Comparison of ENCODE assay signal across 9 cellular contexts in genomic region chr1:12525311-12526181, GRCh38.
DNase-seq lines count a peak whose midpoint lies in the region; ATAC-seq and TF ChIP-seq lines count a peak whose summit lies in the region.
"Had no signal": no experiment of that assay in that cellular context is flagged by ENCODE, and none has a peak within 500 bp of the region (broad histone marks: within the 10 kb centered on the region; RNA-seq: fewer than 3 reads in every experiment).

No MANE protein-coding gene starts in this region.

- no peaks in the 10 kb centered on the region for H3K9me3 ChIP-seq in left lung
- H3K9me3 ChIP-seq in CD4-positive, alpha-beta memory T cell (ENCODE audit: control insufficient read depth in 1 of 2, low read length in 2 of 2): no peaks in the 10 kb centered on the region

- POLR2A ChIA-PET in CD4-positive, alpha-beta memory T cell (lab: Charles Lee; ENCODE audit: partially characterized antibody): no interaction called here

- H3K4me1 Mint-ChIP-seq in activated T-helper 2 cell treated with anti-CD3 and anti-CD28 coated beads, Interferon-gamma antibody, Interleukin-2, Interleukin-4, amounts not matched to agents 10 μg/mL and 5 μg/mL and 100 μg/mL, durations not matched to agents 14 hours and 24 hours and 36 hours (ENCODE audit: low read depth): peaks cover 26% of the 10 kb centered on the region
- H3K4me1 Mint-ChIP-seq in stimulated activated effector memory CD8-positive, alpha-beta T cell treated with anti-CD3 and anti-CD28 coated beads, Interleukin-12 subunit alpha, Interleukin-12 subunit beta, amount 100 ng/mL, for 72 hours: peaks cover 20% of the 10 kb centered on the region
- peaks cover 5 to 11% (median 6%) of the 10 kb centered on the region in 4 donors for H3K4me1 Mint-ChIP-seq in CD4-positive, alpha-beta memory T cell
- H3K4me1 Mint-ChIP-seq: activated B cell treated with CpG ODN at 0.5 μM for 24 hours had no signal

- H3K4me3 ChIP-seq in left lung: no peak overlapping the region
- no peak overlapping the region for H3K4me3 ChIP-seq in CD4-positive, alpha-beta memory T cell (ENCODE audit: low read length in 2 of 2)

- in situ Hi-C loops in KBM-7 (cut with MboI; ENCODE audit: low pct_unique_long_range_greater_than_20kb, low sequenced_read_pairs): no loop called here

- peak overlapping the region; percentile 72 for H3K27ac Mint-ChIP-seq in activated T-helper 2 cell treated with anti-CD3 and anti-CD28 coated beads, Interferon-gamma antibody, Interleukin-2, Interleukin-4, amounts not matched to agents 10 μg/mL and 5 μg/mL and 100 μg/mL, durations not matched to agents 14 hours and 24 hours and 36 hours
- peak overlapping the region; percentile 72 for H3K27ac Mint-ChIP-seq in stimulated activated effector memory CD8-positive, alpha-beta T cell treated with anti-CD3 and anti-CD28 coated beads, Interleukin-12 subunit alpha, Interleukin-12 subunit beta, amount 100 ng/mL, for 72 hours
- peak overlapping the region in 3 of 7 donors; percentile 10 to 56 (median 27) for H3K27ac Mint-ChIP-seq in CD4-positive, alpha-beta memory T cell
- H3K27ac Mint-ChIP-seq: activated B cell treated with CpG ODN at 0.5 μM for 24 hours had no signal

- intact Hi-C loops in activated T-helper 2 cell treated with anti-CD3 and anti-CD28 coated beads, Interferon-gamma antibody, Interleukin-2, Interleukin-4, amounts not matched to agents 10 μg/mL and 5 μg/mL and 100 μg/mL, durations not matched to agents 14 hours and 24 hours and 36 hours (cut with micrococcal nuclease): no loop called here
- intact Hi-C loops in left lung (cut with DNase I): no loop called here
- intact Hi-C loops in CD4-positive, alpha-beta memory T cell (cut with micrococcal nuclease): no loop called here

- TF ChIP-seq POLR2A in erythroblast (IDR thresholded peaks at IDR 0.05; ENCODE audit: low read length): no peak

- peak; percentile 26 for ATAC-seq in left lung
- ATAC-seq in stimulated activated effector memory CD8-positive, alpha-beta T cell treated with anti-CD3 and anti-CD28 coated beads, Interleukin-12 subunit alpha, Interleukin-12 subunit beta, amount 100 ng/mL, for 72 hours: no peak

- no peaks in the 10 kb centered on the region for H3K27me3 Mint-ChIP-seq in activated T-helper 2 cell treated with anti-CD3 and anti-CD28 coated beads, Interferon-gamma antibody, Interleukin-2, Interleukin-4, amounts not matched to agents 10 μg/mL and 5 μg/mL and 100 μg/mL, durations not matched to agents 14 hours and 24 hours and 36 hours (ENCODE audit: low read depth)
- H3K27me3 Mint-ChIP-seq in CD4-positive, alpha-beta memory T cell: no peaks in the 10 kb centered on the region
- H3K27me3 Mint-ChIP-seq: activated B cell treated with CpG ODN at 0.5 μM for 24 hours had no signal

- no peak for TF ChIP-seq CTCF in left lung (IDR thresholded peaks at IDR 0.05)

- no peak overlapping the region for H3K4me3 Mint-ChIP-seq in activated T-helper 2 cell treated with anti-CD3 and anti-CD28 coated beads, Interferon-gamma antibody, Interleukin-2, Interleukin-4, amounts not matched to agents 10 μg/mL and 5 μg/mL and 100 μg/mL, durations not matched to agents 14 hours and 24 hours and 36 hours (ENCODE audit: low read depth)
- H3K4me3 Mint-ChIP-seq in stimulated activated effector memory CD8-positive, alpha-beta T cell treated with anti-CD3 and anti-CD28 coated beads, Interleukin-12 subunit alpha, Interleukin-12 subunit beta, amount 100 ng/mL, for 72 hours: no peak overlapping the region
- H3K4me3 Mint-ChIP-seq in CD4-positive, alpha-beta memory T cell: no peak overlapping the region
- H3K4me3 Mint-ChIP-seq: activated B cell treated with CpG ODN at 0.5 μM for 24 hours had no signal

- H3K36me3 Mint-ChIP-seq in activated T-helper 2 cell treated with anti-CD3 and anti-CD28 coated beads, Interferon-gamma antibody, Interleukin-2, Interleukin-4, amounts not matched to agents 10 μg/mL and 5 μg/mL and 100 μg/mL, durations not matched to agents 14 hours and 24 hours and 36 hours (ENCODE audit: low read depth): no peaks in the 10 kb centered on the region
- no peaks in the 10 kb centered on the region for H3K36me3 Mint-ChIP-seq in stimulated activated effector memory CD8-positive, alpha-beta T cell treated with anti-CD3 and anti-CD28 coated beads, Interleukin-12 subunit alpha, Interleukin-12 subunit beta, amount 100 ng/mL, for 72 hours
- no peaks in the 10 kb centered on the region for H3K36me3 Mint-ChIP-seq in CD4-positive, alpha-beta memory T cell

- H3K36me3 ChIP-seq in left lung: no peaks in the 10 kb centered on the region
- no peaks in the 10 kb centered on the region for H3K36me3 ChIP-seq in CD4-positive, alpha-beta memory T cell (ENCODE audit: insufficient read depth, low read length)

- H3K27ac ChIP-seq in left lung: no peak overlapping the region
- H3K27ac ChIP-seq in CD4-positive, alpha-beta memory T cell (ENCODE audit: low read depth, low read length): no peak overlapping the region

- CTCF ChIA-PET in CD4-positive, alpha-beta memory T cell (lab: Charles Lee; ENCODE audit: partially characterized antibody): no interaction called here

- H3K9me3 Mint-ChIP-seq in activated T-helper 2 cell treated with anti-CD3 and anti-CD28 coated beads, Interferon-gamma antibody, Interleukin-2, Interleukin-4, amounts not matched to agents 10 μg/mL and 5 μg/mL and 100 μg/mL, durations not matched to agents 14 hours and 24 hours and 36 hours: no peaks in the 10 kb centered on the region
- H3K9me3 Mint-ChIP-seq in stimulated activated effector memory CD8-positive, alpha-beta T cell treated with anti-CD3 and anti-CD28 coated beads, Interleukin-12 subunit alpha, Interleukin-12 subunit beta, amount 100 ng/mL, for 72 hours: no peaks in the 10 kb centered on the region
- H3K9me3 Mint-ChIP-seq in CD4-positive, alpha-beta memory T cell: peaks cover 0 to 2% (median 0%) of the 10 kb centered on the region in 8 donors

- H3K4me1 ChIP-seq in left lung: peaks cover 19 to 36% of the 10 kb centered on the region in 2 donors
- peaks cover 4% of the 10 kb centered on the region for H3K4me1 ChIP-seq in CD4-positive, alpha-beta memory T cell (ENCODE audit: insufficient read depth, low read length)

- no peaks in the 10 kb centered on the region for H3K27me3 ChIP-seq in left lung
- H3K27me3 ChIP-seq in CD4-positive, alpha-beta memory T cell (ENCODE audit: insufficient read depth, low read length): no peaks in the 10 kb centered on the region

- peak; percentile 12 for DNase-seq in KBM-7
- DNase-seq in activated T-helper 2 cell treated with anti-CD3 and anti-CD28 coated beads, Interferon-gamma antibody, Interleukin-2, Interleukin-4, amounts not matched to agents 10 μg/mL and 5 μg/mL and 100 μg/mL, durations not matched to agents 14 hours and 24 hours and 36 hours (ENCODE audit: low spot score): no peak
- peak; percentile 62 to 66 for DNase-seq in left lung
- DNase-seq in stimulated activated effector memory CD8-positive, alpha-beta T cell treated with anti-CD3 and anti-CD28 coated beads, Interleukin-12 subunit alpha, Interleukin-12 subunit beta, amount 100 ng/mL, for 72 hours (ENCODE audit: low spot score in 2 of 2): no peak
- no peak for DNase-seq in CD4-positive, alpha-beta memory T cell
- no peak for DNase-seq in erythroblast (lab: John Stamatoyannopoulos, UW)
- no peak for DNase-seq in dermis blood vessel endothelial cell
- DNase-seq in NCI-H748 treated with DMSO at 0.1 percent for 48 hours (lab: John Stamatoyannopoulos, UW): no peak
- DNase-seq: activated B cell treated with CpG ODN at 0.5 μM for 24 hours had no signal

Comparison
In these comparisons a context has a peak if more than half of its experiments do, and no peak if none do; other contexts are left out.
1. DNase-seq: peak in KBM-7 (single experiment) and left lung (2 of 2); none in activated T-helper 2 cell treated with anti-CD3 and anti-CD28 coated beads, Interferon-gamma antibody, Interleukin-2, Interleukin-4, amounts not matched to agents 10 μg/mL and 5 μg/mL and 100 μg/mL, durations not matched to agents 14 hours and 24 hours and 36 hours (single experiment), stimulated activated effector memory CD8-positive, alpha-beta T cell treated with anti-CD3 and anti-CD28 coated beads, Interleukin-12 subunit alpha, Interleukin-12 subunit beta, amount 100 ng/mL, for 72 hours (0 of 2), CD4-positive, alpha-beta memory T cell (0 of 5), erythroblast (0 of 2), dermis blood vessel endothelial cell (single experiment) and NCI-H748 treated with DMSO at 0.1 percent for 48 hours (single experiment).